Comparison of ENCODE assay signal across 8 cellular contexts in the genomic region with DNA sequence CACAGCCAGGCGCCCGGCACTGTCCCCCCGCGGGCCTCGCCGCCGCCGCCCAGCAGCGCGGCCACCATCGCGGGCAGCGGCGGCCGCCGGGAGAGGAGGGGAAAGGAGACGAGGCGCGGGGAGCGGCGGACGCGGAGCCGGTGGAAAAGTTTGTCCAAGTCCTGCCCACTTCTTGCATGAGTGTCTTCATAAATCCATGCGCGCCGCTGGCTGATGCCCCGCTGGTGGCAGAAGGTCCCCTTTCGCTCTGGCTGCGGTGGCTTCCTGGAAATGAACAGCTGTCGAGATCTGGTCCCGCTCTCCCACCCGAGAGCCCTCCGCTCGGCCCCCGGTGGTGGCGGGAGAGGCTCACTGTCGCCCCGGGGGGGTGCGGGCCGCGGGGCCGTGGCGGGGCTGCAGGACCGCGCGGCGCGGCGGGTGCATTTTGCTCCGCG.
DNase-seq lines count a peak whose midpoint lies in the region; TF ChIP-seq lines count a peak whose summit lies in the region.

No MANE protein-coding gene starts in this region.

- peak overlapping the region; percentile 73 for H3K4me3 ChIP-seq in DOHH2 (ENCODE audit: low read length)
- H3K4me3 ChIP-seq in HFF-Myc (replicated peaks; ENCODE audit: low read depth, low read length): peak overlapping the region; percentile 57
- H3K4me3 ChIP-seq in astrocyte of the cerebellum (ENCODE audit: low read depth, low read length): peak overlapping the region; percentile 63
- H3K4me3 ChIP-seq in iPS-18c (ENCODE audit: insufficient read depth, low read depth, low read length): peak overlapping the region; percentile 77

- H3K27ac ChIP-seq in DOHH2 (ENCODE audit: low read depth, low read length): no peak overlapping the region

- no peak for TF ChIP-seq CTCF in DOHH2 (IDR thresholded peaks at IDR 0.05; ENCODE audit: low read depth, low read length, poor library complexity, severe bottlenecking)
- no peak for TF ChIP-seq CTCF in HFF-Myc (IDR thresholded peaks at IDR 0.05; ENCODE audit: low read depth, low read length, missing control alignments)
- no peak for TF ChIP-seq CTCF in astrocyte of the cerebellum (IDR thresholded peaks at IDR 0.05; ENCODE audit: low read depth, low read length, missing control alignments)

- H3K9me2 ChIP-seq in DOHH2 (replicated peaks; ENCODE audit: control insufficient read depth, low read length): no peaks in the 10 kb centered on the region

- in situ Hi-C loops in astrocyte of the cerebellum (cut with HindIII; ENCODE audit: low sequenced_read_pairs): loop anchor here (25.0 kb wide), 1 partner anchor 309 kb away; no protein-coding TSS in a partner anchor

- H3K36me3 ChIP-seq in DOHH2 (ENCODE audit: control insufficient read depth, low read length): no peaks in the 10 kb centered on the region

- H3F3A ChIP-seq in DOHH2 (ENCODE audit: control insufficient read depth, insufficient read depth): no peaks in the 10 kb centered on the region

- H3K4me1 ChIP-seq in DOHH2 (ENCODE audit: control insufficient read depth, low read length): peaks cover 7% of the 10 kb centered on the region

- H3K4me2 ChIP-seq in DOHH2 (ENCODE audit: low read length): peak overlapping the region; percentile 78

- no peaks in the 10 kb centered on the region for H4K20me1 ChIP-seq in DOHH2 (ENCODE audit: control insufficient read depth, insufficient read depth, low read depth, low read length)

- DNase-seq in HFF-Myc (ENCODE audit: extremely low read depth, low read depth) (no peak), OCI-M1 (lab: John Stamatoyannopoulos, UW) (peak; percentile 13), astrocyte of the cerebellum (ENCODE audit: low read depth) (no peak), globus pallidus (ENCODE audit: low spot score) (no peak), NCI-H1436 (lab: John Stamatoyannopoulos, UW) (no peak)
- peak in 2 of 3 donors; percentile 3 to 24 for DNase-seq in stimulated activated CD4-positive, alpha-beta T cell treated with anti-CD3 and anti-CD28 coated beads, Interleukin-12 subunit alpha, Interleukin-12 subunit beta, amount 100 ng/mL, for 48 hours (ENCODE audit: low read depth in 2 of 3, low spot score in 1 of 3)

- H3K27me3 ChIP-seq in DOHH2 (ENCODE audit: control insufficient read depth, low read length): peaks cover 28% of the 10 kb centered on the region

- no peaks in the 10 kb centered on the region for H3K9me3 ChIP-seq in DOHH2 (ENCODE audit: control insufficient read depth, insufficient read depth, low read length)
- no peaks in the 10 kb centered on the region for H3K9me3 ChIP-seq in iPS-18c (ENCODE audit: control insufficient read depth, insufficient read depth, low read length)

- no peaks in the 10 kb centered on the region for H3K79me2 ChIP-seq in DOHH2 (ENCODE audit: control insufficient read depth, low read length)

Comparison
In these comparisons a context has a peak if more than half of its experiments do, and no peak if none do; other contexts are left out.
1. DNase-seq: peak in OCI-M1 (single experiment) and stimulated activated CD4-positive, alpha-beta T cell treated with anti-CD3 and anti-CD28 coated beads, Interleukin-12 subunit alpha, Interleukin-12 subunit beta, amount 100 ng/mL, for 48 hours (2 of 3); none in HFF-Myc (single experiment), astrocyte of the cerebellum (single experiment), globus pallidus (single experiment) and NCI-H1436 (single experiment).
2. Peak in every context shown above with its lines, with median percentiles within 50 percentile points of each other: H3K4me3 ChIP-seq.